Comparison of ENCODE assay signal across 8 cellular contexts in genomic region chr5:177592905-177593304, GRCh38. TPM values are rescaled to one million over a fixed set of nuclear protein-coding genes. Genes with fewer than 3 reads are reported as not detected.
DNase-seq lines count a peak whose midpoint lies in the region; ATAC-seq, FAIRE-seq and TF ChIP-seq lines count a peak whose summit lies in the region.

No MANE protein-coding gene starts in this region.

- H3K36me3 Mint-ChIP-seq in activated CD8-positive, alpha-beta T cell treated with anti-CD3 and anti-CD28 coated beads, Interleukin-2, amount 10 ng/mL, durations not matched to agents 7 days and 5 days (ENCODE audit: low read depth): peaks cover 41% of the 10 kb centered on the region

- H3K36me3 ChIP-seq in HEK293 (ENCODE audit: control insufficient read depth in 2 of 2, insufficient read depth in 1 of 2, low read length in 2 of 2) (peaks cover 3 to 37% of the 10 kb centered on the region in 2 experiments; a peak in 1 of 3 replicates), iPS-18a (ENCODE audit: control insufficient read depth, low read depth, low read length) (peaks cover 35% of the 10 kb centered on the region), smooth muscle cell (ENCODE audit: low read depth) (no peaks in the 10 kb centered on the region)

- H3K27ac ChIP-seq in HEK293 (ENCODE audit: extremely low read depth, low read depth, low read length) (no peak overlapping the region), iPS-18a (ENCODE audit: low read length) (no peak overlapping the region), smooth muscle cell (ENCODE audit: low read depth) (peak overlapping the region; percentile 88)

- WGBS in smooth muscle cell (ENCODE audit: low lambda C conversion rate): 88% methylated on average over 13 of the region's 13 CpGs

- peaks cover 21% of the 10 kb centered on the region for H3K27me3 Mint-ChIP-seq in activated CD8-positive, alpha-beta T cell treated with anti-CD3 and anti-CD28 coated beads, Interleukin-2, amount 10 ng/mL, durations not matched to agents 7 days and 5 days (ENCODE audit: low read depth)

- H3F3A ChIP-seq in smooth muscle cell (ENCODE audit: low read depth): peaks cover 26% of the 10 kb centered on the region

- no peak for ATAC-seq in activated CD8-positive, alpha-beta T cell treated with anti-CD3 and anti-CD28 coated beads, Interleukin-2, amount 10 ng/mL, durations not matched to agents 7 days and 5 days
- ATAC-seq in HG03521 (IDR thresholded peaks at IDR 0.05; ENCODE audit: unreplicated experiment): no peak

- CTCF ChIA-PET in HEK293 (lab: Yijun Ruan, JAX): interaction anchor here (1.3 to 1.4 kb wide), 2 partner anchors 15 to 24 kb away, joined by 3 to 7 read pairs; no protein-coding TSS in a partner anchor
- CTCF ChIA-PET in activated CD8-positive, alpha-beta T cell treated with anti-CD3 and anti-CD28 coated beads, Interleukin-2, amount 10 ng/mL, durations not matched to agents 7 days and 5 days (lab: Charles Lee): interaction anchor here (0.8 to 1.6 kb wide), 3 partner anchors 32 to 202 kb away, joined by 3 read pairs; no protein-coding TSS in a partner anchor

- FAIRE-seq in H54 (lab: Jason Lieb, UNC): no peak

- H3K9me3 ChIP-seq in HEK293 (ENCODE audit: control insufficient read depth, insufficient read depth, low read depth, low read length): no peaks in the 10 kb centered on the region
- H3K9me3 ChIP-seq in iPS-18a (ENCODE audit: control insufficient read depth, low read depth, low read length): no peaks in the 10 kb centered on the region
- H3K9me3 ChIP-seq in smooth muscle cell (replicated peaks; ENCODE audit: low read depth): no peaks in the 10 kb centered on the region

- DNase-seq in activated CD8-positive, alpha-beta T cell treated with anti-CD3 and anti-CD28 coated beads, Interleukin-2, amount 10 ng/mL, durations not matched to agents 7 days and 5 days: no peak
- DNase-seq in smooth muscle cell (lab: John Stamatoyannopoulos, UW; ENCODE audit: unreplicated experiment) (no peak), H54 (ENCODE audit: insufficient read length, low spot score) (no peak), NCI-H187 treated with DMSO at 0.1 percent for 48 hours (lab: John Stamatoyannopoulos, UW) (no peak)
- DNase-seq in stimulated activated naive CD4-positive, alpha-beta T cell (lab: John Stamatoyannopoulos, UW): no peak

- peak overlapping the region; percentile 69 for H3K9ac ChIP-seq in iPS-18a (ENCODE audit: low read length)
- H3K9ac ChIP-seq in smooth muscle cell (ENCODE audit: low read depth): peak overlapping the region; percentile 98

- H3K27me3 ChIP-seq in iPS-18a (ENCODE audit: control insufficient read depth, insufficient read depth, low read length): peaks cover 23% of the 10 kb centered on the region
- peaks cover 22% of the 10 kb centered on the region for H3K27me3 ChIP-seq in smooth muscle cell (ENCODE audit: low read depth)

- H2AFZ ChIP-seq in smooth muscle cell (ENCODE audit: low read depth): no peak overlapping the region

- H4K20me1 ChIP-seq in smooth muscle cell (ENCODE audit: low read depth): peaks cover 29% of the 10 kb centered on the region

- H3K9me3 Mint-ChIP-seq in activated CD8-positive, alpha-beta T cell treated with anti-CD3 and anti-CD28 coated beads, Interleukin-2, amount 10 ng/mL, durations not matched to agents 7 days and 5 days (ENCODE audit: insufficient read depth): no peaks in the 10 kb centered on the region

- peak overlapping the region; percentile 84 for H3K4me2 ChIP-seq in smooth muscle cell

- H3K27ac Mint-ChIP-seq in activated CD8-positive, alpha-beta T cell treated with anti-CD3 and anti-CD28 coated beads, Interleukin-2, amount 10 ng/mL, durations not matched to agents 7 days and 5 days: peak overlapping the region; percentile 97

- peak overlapping the region; percentile 96 for H3K4me3 Mint-ChIP-seq in activated CD8-positive, alpha-beta T cell treated with anti-CD3 and anti-CD28 coated beads, Interleukin-2, amount 10 ng/mL, durations not matched to agents 7 days and 5 days

- peaks cover 17% of the 10 kb centered on the region for H3K79me2 ChIP-seq in smooth muscle cell (ENCODE audit: low read depth)

- H3K4me1 ChIP-seq in HEK293 (ENCODE audit: control insufficient read depth, insufficient read depth, low read length) (no peaks in the 10 kb centered on the region), iPS-18a (ENCODE audit: control insufficient read depth, low read depth, low read length) (no peaks in the 10 kb centered on the region), smooth muscle cell (ENCODE audit: low read depth) (no peaks in the 10 kb centered on the region)

- H3K4me3 ChIP-seq in HEK293 (ENCODE audit: low read depth, low read length) (peak overlapping the region; percentile 98), iPS-18a (ENCODE audit: low read length) (peak overlapping the region; percentile 83), smooth muscle cell (peak overlapping the region; percentile 100)

- H3K4me1 Mint-ChIP-seq in activated CD8-positive, alpha-beta T cell treated with anti-CD3 and anti-CD28 coated beads, Interleukin-2, amount 10 ng/mL, durations not matched to agents 7 days and 5 days (ENCODE audit: low read depth): peaks cover 24% of the 10 kb centered on the region

- no peak for TF ChIP-seq POLR2A in H54 (IDR thresholded peaks at IDR 0.05; ENCODE audit: low read depth, low read length)

- TF ChIP-seq CTCF in HEK293 (tag by site-specific recombination; IDR thresholded peaks at IDR 0.05) (no peak), smooth muscle cell (IDR thresholded peaks at IDR 0.05; ENCODE audit: borderline replicate concordance, insufficient read depth, poor library complexity, severe bottlenecking) (no peak)

- POLR2A ChIA-PET in HEK293 (lab: Yijun Ruan, JAX): interaction anchor here (0.6 to 1.4 kb wide), 7 partner anchors 10 to 1294 kb away, joined by 3 to 5 read pairs (median 3); no protein-coding TSS in a partner anchor
- POLR2A ChIA-PET in activated CD8-positive, alpha-beta T cell treated with anti-CD3 and anti-CD28 coated beads, Interleukin-2, amount 10 ng/mL, durations not matched to agents 7 days and 5 days (lab: Charles Lee): interaction anchor here (1.4 to 1.5 kb wide), 2 partner anchors 13 to 612 kb away, joined by 4 read pairs; partner anchors contain the start of gene HNRNPAB

TF ChIP-seq in HEK293, 187 proteins besides CTCF, POLR2A, EP300 and RAD21:
- TF ChIP-seq ZNF610 (tag by site-specific recombination; IDR thresholded peaks at IDR 0.05; ENCODE audit: borderline replicate concordance): no peak
TF ChIP-seq in HEK293: peak in this region for 0.

RNA-seq across cellular contexts. Expression of gene TMED9, which starts 0.9 kb away (rescaled TPM):
- total RNA-seq in activated CD8-positive, alpha-beta T cell treated with anti-CD3 and anti-CD28 coated beads, Interleukin-2, amount 10 ng/mL, durations not matched to agents 7 days and 5 days: 100 to 1,000 TPM; 104 to 109 TPM
- total RNA-seq in smooth muscle cell: 211 and 224 TPM in 2 replicates
- polyA plus RNA-seq in smooth muscle cell: 611 and 662 TPM in 2 replicates

RNA-seq across cellular contexts. Expression of gene B4GALT7, which starts 7.0 kb away (rescaled TPM):
- 10 to 100 TPM; 17.3 to 19.5 TPM for total RNA-seq in activated CD8-positive, alpha-beta T cell treated with anti-CD3 and anti-CD28 coated beads, Interleukin-2, amount 10 ng/mL, durations not matched to agents 7 days and 5 days
- total RNA-seq in smooth muscle cell: 34.6 and 41.5 TPM in 2 replicates
- 55.8 and 72.8 TPM in 2 replicates for polyA plus RNA-seq in smooth muscle cell

RNA-seq across cellular contexts. Expression of gene FAM193B, which starts 38.5 kb away (rescaled TPM):
- total RNA-seq in activated CD8-positive, alpha-beta T cell treated with anti-CD3 and anti-CD28 coated beads, Interleukin-2, amount 10 ng/mL, durations not matched to agents 7 days and 5 days: 100 to 1,000 TPM in 1 of 2 experiments, 10 to 100 TPM in 1; 95.8 to 105 TPM
- 28.3 and 36.5 TPM in 2 replicates for total RNA-seq in smooth muscle cell
- 42.8 and 58.2 TPM in 2 replicates for polyA plus RNA-seq in smooth muscle cell
